In genomic region chr2:175111200-175111657, GRCh38 we compare ENCODE assay signal across 8 cellular contexts. TPM values are rescaled to one million over a fixed set of nuclear protein-coding genes. Genes with fewer than 3 reads are reported as not detected.
DNase-seq lines count a peak whose midpoint lies in the region; ATAC-seq, FAIRE-seq and TF ChIP-seq lines count a peak whose summit lies in the region.

No MANE protein-coding gene starts in this region.

- H2AFZ ChIP-seq in endothelial cell of umbilical vein (ENCODE audit: low read depth, low read length) = no peak overlapping the region

- DNase-seq in AG09319 (ENCODE audit: extremely low read depth, low read depth) (peak; percentile 12), GM12892 (ENCODE audit: insufficient read length) (no peak), HS-5 (ENCODE audit: low read depth) (peak; percentile 34), SIG-M5 (lab: John Stamatoyannopoulos, UW) (peak; percentile 11), endothelial cell of umbilical vein (ENCODE audit: low read depth, low spot score) (peak; percentile 63), mucosa of gallbladder (ENCODE audit: low spot score) (no peak)
- DNase-seq in naive thymus-derived CD8-positive, alpha-beta T cell = peak in 3 of 10 donors; percentile 45 to 56 (median 52)
- no peak for DNase-seq in stimulated activated CD4-positive, alpha-beta T cell treated with anti-CD3 and anti-CD28 coated beads, Interleukin-4, amount 100 ng/mL, for 4 hours

- FAIRE-seq in GM12892 (lab: Jason Lieb, UNC) (peak; percentile 24), endothelial cell of umbilical vein (lab: Jason Lieb, UNC) (peak; percentile 46)

- no peak overlapping the region for H3K9ac ChIP-seq in endothelial cell of umbilical vein (replicated peaks; ENCODE audit: extremely low read depth, insufficient read depth, low read length)

- no peaks in the 10 kb centered on the region for H4K20me1 ChIP-seq in endothelial cell of umbilical vein (replicated peaks; ENCODE audit: control insufficient read depth, extremely low read depth, insufficient read depth, low read length)

- H3K4me1 Mint-ChIP-seq in naive thymus-derived CD8-positive, alpha-beta T cell = peaks cover 0 to 6% (median under 1%) of the 10 kb centered on the region in 4 donors

- CTCF ChIA-PET in endothelial cell of umbilical vein (lab: Charles Lee) = interaction anchor here (0.7 to 2.2 kb wide), 5 partner anchors 9 to 218 kb away, joined by 3 to 7 read pairs (median 5); no protein-coding TSS in a partner anchor

- no peaks in the 10 kb centered on the region for H3K9me3 ChIP-seq in endothelial cell of umbilical vein (replicated peaks; ENCODE audit: control insufficient read depth, insufficient read depth, low read length)

- no peak for TF ChIP-seq POLR2A in GM12892 (IDR thresholded peaks at IDR 0.05; ENCODE audit: low read depth, low read length)
- no peak for TF ChIP-seq POLR2A in endothelial cell of umbilical vein (IDR thresholded peaks at IDR 0.05; ENCODE audit: low read depth, low read length)

- no peaks in the 10 kb centered on the region for H3K4me1 ChIP-seq in endothelial cell of umbilical vein (ENCODE audit: control insufficient read depth, extremely low read depth, insufficient read depth, low read length)

- H3K36me3 Mint-ChIP-seq in naive thymus-derived CD8-positive, alpha-beta T cell = peaks cover 8 to 77% (median 31%) of the 10 kb centered on the region in 3 donors

- H3K9me3 Mint-ChIP-seq in naive thymus-derived CD8-positive, alpha-beta T cell = no peaks in the 10 kb centered on the region

- H3K27ac Mint-ChIP-seq in naive thymus-derived CD8-positive, alpha-beta T cell = peak overlapping the region in 6 of 10 donors; percentile 16 to 86 (median 46)

- no peak overlapping the region for H3K4me2 ChIP-seq in endothelial cell of umbilical vein (ENCODE audit: insufficient read depth, low read length)

- no peaks in the 10 kb centered on the region for H3K27me3 Mint-ChIP-seq in naive thymus-derived CD8-positive, alpha-beta T cell

- peaks cover 5 to 8% of the 10 kb centered on the region in 2 experiments for H3K36me3 ChIP-seq in endothelial cell of umbilical vein (ENCODE audit: control insufficient read depth in 2 of 2, extremely low read depth in 1 of 2, insufficient read depth in 2 of 2, low read length in 2 of 2)

- TF ChIP-seq CTCF in AG09319 (IDR thresholded peaks at IDR 0.05; ENCODE audit: low read depth, low read length) (peak; percentile 66), endothelial cell of umbilical vein (IDR thresholded peaks at IDR 0.05; ENCODE audit: extremely low read depth in 1 of 2, insufficient read depth in 1 of 2, low read depth in 1 of 2, low read length in 2 of 2) (peak; percentile 24 to 42)

- dilution Hi-C loops in endothelial cell of umbilical vein (cut with MboI; ENCODE audit: extremely low pct_ligation_motif_present, low sequenced_read_pairs) = no loop called here

- no peaks in the 10 kb centered on the region for H3K9me1 ChIP-seq in endothelial cell of umbilical vein (replicated peaks; ENCODE audit: control insufficient read depth, extremely low read depth, insufficient read depth, low read length)

- H3K4me3 Mint-ChIP-seq in naive thymus-derived CD8-positive, alpha-beta T cell = no peak overlapping the region

- intact Hi-C loops in endothelial cell of umbilical vein (cut with micrococcal nuclease) = loop anchor here (1.0 to 10.0 kb wide), 3 partner anchors 75 to 409 kb away; no protein-coding TSS in a partner anchor

- no peaks in the 10 kb centered on the region for H3K79me2 ChIP-seq in endothelial cell of umbilical vein (ENCODE audit: control insufficient read depth, insufficient read depth, low read length)

- no peaks in the 10 kb centered on the region for H3K27me3 ChIP-seq in endothelial cell of umbilical vein (ENCODE audit: control insufficient read depth in 2 of 2, insufficient read depth in 2 of 2, low read length in 2 of 2)

- POLR2A ChIA-PET in endothelial cell of umbilical vein (lab: Charles Lee) = no interaction called here
- POLR2A ChIA-PET in naive thymus-derived CD8-positive, alpha-beta T cell (lab: Charles Lee) = no interaction called here

- no peak overlapping the region for H3K4me3 ChIP-seq in endothelial cell of umbilical vein (replicated peaks in 1 of 3; ENCODE audit: insufficient read depth in 1 of 3, low read depth in 1 of 3, low read length in 3 of 3)

- H3K27ac ChIP-seq in endothelial cell of umbilical vein (ENCODE audit: insufficient read depth, low read depth, low read length) = no peak overlapping the region

- peak in 1 of 2 donors; percentile 42 for ATAC-seq in naive thymus-derived CD8-positive, alpha-beta T cell

- BruUV-seq in endothelial cell of umbilical vein (replicated peaks; lab: Mats Ljungman, UMichigan) = no TSS peak

TF ChIP-seq in endothelial cell of umbilical vein, 7 proteins besides CTCF, POLR2A, EP300 and RAD21:
- TF ChIP-seq MYC (IDR thresholded peaks at IDR 0.05; ENCODE audit: low read depth, low read length) = no peak
- no peak for TF ChIP-seq FOS (IDR thresholded peaks at IDR 0.05; ENCODE audit: borderline replicate concordance, insufficient read depth, low read length)
- TF ChIP-seq MAX (IDR thresholded peaks at IDR 0.05; ENCODE audit: insufficient read depth, insufficient read length) = no peak
- no peak for TF ChIP-seq POLR2AphosphoS5 (IDR thresholded peaks at IDR 0.05; ENCODE audit: insufficient read depth, low read depth, low read length)
- TF ChIP-seq EZH2 (IDR thresholded peaks at IDR 0.05; ENCODE audit: borderline replicate concordance, low read depth, low read length, severe bottlenecking) = no peak

RNA-seq across cellular contexts. Expression of gene ATF2, which starts 56.8 kb away (rescaled TPM):
- 29.3 TPM for polyA plus RNA-seq in GM12892 (2012; ENCODE audit: missing spikeins)
- total RNA-seq in endothelial cell of umbilical vein = 55.9 and 57.1 TPM in 2 replicates
- 36.3 and 39.5 TPM in 2 replicates for polyA plus RNA-seq in endothelial cell of umbilical vein
- polyA plus RNA-seq in endothelial cell of umbilical vein (2011; cell fraction: cytosol; rRNA removed) = 34.3 and 38.5 TPM in 2 replicates
- 64.9 and 72.6 TPM in 2 replicates for polyA plus RNA-seq in endothelial cell of umbilical vein (2011; cell fraction: nucleus; rRNA removed)
- polyA plus RNA-seq in endothelial cell of umbilical vein (2012) = 27.6 and 28.1 TPM in 2 replicates
- polyA minus RNA-seq in endothelial cell of umbilical vein = 152 and 154 TPM in 2 replicates
- 37.8 TPM for polyA minus RNA-seq in endothelial cell of umbilical vein (2011; cell fraction: cytosol; rRNA and poly(A)+ RNA removed)
- 175 and 245 TPM in 2 replicates for polyA minus RNA-seq in endothelial cell of umbilical vein (2011; cell fraction: nucleus; rRNA and poly(A)+ RNA removed)
- total RNA-seq in naive thymus-derived CD8-positive, alpha-beta T cell = 10 to 100 TPM; 58.2 to 62.8 TPM
- 10 to 100 TPM; 19.5 to 36.5 (median 27.6) TPM for polyA plus RNA-seq in naive thymus-derived CD8-positive, alpha-beta T cell
- total RNA-seq in mucosa of gallbladder = 57.9 TPM

Comparison
In these comparisons a context has a peak if more than half of its experiments do, and no peak if none do; other contexts are left out.
1. DNase-seq: peak in AG09319 (single experiment), HS-5 (single experiment), SIG-M5 (single experiment) and endothelial cell of umbilical vein (single experiment); none in GM12892 (single experiment), mucosa of gallbladder (single experiment) and stimulated activated CD4-positive, alpha-beta T cell treated with anti-CD3 and anti-CD28 coated beads, Interleukin-4, amount 100 ng/mL, for 4 hours (0 of 2).